In the genomic region with DNA sequence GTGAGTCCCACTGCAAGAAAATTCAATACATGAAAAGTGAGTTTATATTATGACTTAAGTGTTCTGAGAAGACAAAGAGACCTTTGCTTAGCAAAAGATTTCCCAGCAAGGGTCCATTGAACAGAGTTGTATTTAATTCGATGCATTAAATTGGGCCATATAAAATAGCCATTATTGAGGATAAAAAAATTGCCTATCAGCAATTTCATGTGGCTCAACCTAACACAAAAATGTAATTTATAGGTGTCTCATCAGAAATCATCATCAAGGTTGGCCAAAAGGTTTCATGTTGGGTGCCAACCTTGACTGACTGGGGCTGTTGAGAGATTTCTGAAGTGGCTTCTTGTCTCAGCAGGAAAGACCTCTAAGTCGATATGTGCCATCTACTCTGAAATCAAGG, we compare ENCODE assay signal across 28 cellular contexts.
"Had no signal": no experiment of that assay in that cellular context is flagged by ENCODE, and none has a peak within 500 bp of the region (broad histone marks: within the 10 kb centered on the region; RNA-seq: fewer than 3 reads in every experiment).

No MANE protein-coding gene starts in this region.

- DNase-seq: natural killer cell; occipital lobe; ovary; posterior cingulate gyrus; psoas muscle; right cardiac atrium; spleen; stimulated activated CD4-positive, alpha-beta T cell treated with anti-CD3 and anti-CD28 coated beads, Interleukin-12 subunit alpha, Interleukin-12 subunit beta, amount 100 ng/mL, for 4 hours; stimulated activated CD4-positive, alpha-beta T cell treated with anti-CD3 and anti-CD28 coated beads, Interleukin-1b, Interleukin-23, amount 100 ng/mL, for 48 hours; stimulated activated CD4-positive, alpha-beta T cell treated with anti-CD3 and anti-CD28 coated beads, Interleukin-4, amount 100 ng/mL, for 1 hour; stimulated activated CD4-positive, alpha-beta T cell treated with anti-CD3 and anti-CD28 coated beads, Interleukin-4, amount 100 ng/mL, for 4 hours; stimulated activated CD8-positive, alpha-beta memory T cell treated with anti-CD3 and anti-CD28 coated beads, Interleukin-4, amount 100 ng/mL, for 48 hours; stimulated activated naive CD4-positive, alpha-beta T cell; stimulated activated naive CD8-positive, alpha-beta T cell treated with anti-CD3 and anti-CD28 coated beads, Interleukin-15, amount 100 ng/mL, for 72 hours; stimulated activated naive CD8-positive, alpha-beta T cell treated with anti-CD3 and anti-CD28 coated beads, Interleukin-15, Interleukin-2, amounts not matched to agents 100 U/mL and 50 U/mL, for 24 hours; substantia nigra; testis; tibial artery; transverse colon; upper lobe of right lung; uterus had no signal

- ATAC-seq: natural killer cell; psoas muscle; right cardiac atrium; sciatic nerve; stimulated activated memory B cell treated with anti-CD40 and anti-IgM and Interleukin-4, amounts not matched to agents 10 μg/mL and 1 μg/mL and 100 μg/mL, for 72 hours; stimulated activated naive CD8-positive, alpha-beta T cell treated with anti-CD3 and anti-CD28 coated beads, Interleukin-15, amount 100 ng/mL, for 72 hours; stimulated activated naive CD8-positive, alpha-beta T cell treated with anti-CD3 and anti-CD28 coated beads, Interleukin-15, Interleukin-2, amounts not matched to agents 100 U/mL and 50 U/mL, for 24 hours; upper lobe of right lung had no signal

- H3K4me3 ChIP-seq: neural progenitor cell, ovary, psoas muscle, skin epidermis, smooth muscle cell, spleen, suprapubic skin, testis, tibial artery, transverse colon, upper lobe of right lung, uterus had no signal

- H3K4me2 ChIP-seq: neural progenitor cell, smooth muscle cell had no signal

- H3K79me2 ChIP-seq: parathyroid adenoma had no signal

- H3K27me3 ChIP-seq: neural progenitor cell, ovary, spleen, suprapubic skin, testis, tibial artery, transverse colon, upper lobe of right lung, uterus had no signal

- H2AFZ ChIP-seq: neural progenitor cell, parathyroid adenoma had no signal

- H3K36me3 ChIP-seq: neural progenitor cell, ovary, spleen, suprapubic skin, tibial artery, transverse colon, upper lobe of right lung, uterus had no signal

- H3K4me1 ChIP-seq: neural progenitor cell, parathyroid adenoma, psoas muscle, spleen, suprapubic skin, testis, tibial artery, transverse colon, upper lobe of right lung, uterus had no signal

- H3K27ac ChIP-seq: neural progenitor cell, ovary, parathyroid adenoma, psoas muscle, skin epidermis, spleen, suprapubic skin, testis, tibial artery, transverse colon, upper lobe of right lung, uterus had no signal

- H3K9me3 ChIP-seq: ovary, suprapubic skin, testis, upper lobe of right lung, uterus had no signal

- H3K9ac ChIP-seq: neural progenitor cell, parathyroid adenoma had no signal
